ENCODE assay signal across 8 cellular contexts in the genomic region with DNA sequence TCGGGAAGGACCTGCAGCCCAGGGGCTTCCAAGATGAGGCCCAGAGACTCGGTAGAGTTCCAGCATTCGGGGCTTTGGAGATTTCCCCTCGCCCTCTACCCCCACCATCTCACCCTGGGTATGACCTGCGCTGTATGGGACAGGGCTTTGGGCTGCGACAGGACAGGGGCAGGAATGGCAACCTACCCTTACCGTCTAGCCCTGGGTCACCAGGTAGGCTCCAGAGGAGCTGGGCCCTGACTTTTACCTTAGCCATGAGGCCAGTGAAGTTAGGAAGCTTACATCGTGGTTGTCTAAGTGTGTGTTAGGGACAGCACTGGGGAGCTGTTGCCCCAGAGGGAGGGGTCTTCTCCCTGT. TPM values are rescaled to one million over a fixed set of nuclear protein-coding genes. Genes with fewer than 3 reads are reported as not detected.
DNase-seq lines count a peak whose midpoint lies in the region; ATAC-seq and TF ChIP-seq lines count a peak whose summit lies in the region.

No MANE protein-coding gene starts in this region.

- intact Hi-C loops in spleen (cut with DNase I; ENCODE audit: low total_unique reads) = no loop called here

- no peaks in the 10 kb centered on the region for H3K9me3 ChIP-seq in spleen

- H3K4me3 ChIP-seq in iPS-11a (ENCODE audit: low read depth, low read length) = peak overlapping the region; percentile 44
- H3K4me3 ChIP-seq in spleen = peak overlapping the region; percentile 46 to 72 (median 54)

- CTCF ChIA-PET in activated CD8-positive, alpha-beta T cell treated with anti-CD3 and anti-CD28 coated beads, Interleukin-2, amount 10 ng/mL, durations not matched to agents 7 days and 5 days (lab: Charles Lee) = interaction anchor here (1.1 to 13.1 kb wide), 7 partner anchors 11 to 93 kb away, joined by 3 to 143 read pairs (median 11); a partner anchor contains a TSS

- no peaks in the 10 kb centered on the region for H3K9me3 Mint-ChIP-seq in activated CD8-positive, alpha-beta T cell treated with anti-CD3 and anti-CD28 coated beads, Interleukin-2, amount 10 ng/mL, durations not matched to agents 7 days and 5 days (ENCODE audit: insufficient read depth)

- no peak for TF ChIP-seq CTCF in spleen (IDR thresholded peaks at IDR 0.05 in 8 of 11, conservative IDR thresholded peaks at IDR 0.05 in 3 of 11)

- no peak for TF ChIP-seq POLR2A in spleen (IDR thresholded peaks at IDR 0.05)

- H3K4me3 Mint-ChIP-seq in activated CD8-positive, alpha-beta T cell treated with anti-CD3 and anti-CD28 coated beads, Interleukin-2, amount 10 ng/mL, durations not matched to agents 7 days and 5 days = peak overlapping the region; percentile 92

- peaks cover 63% of the 10 kb centered on the region for H3K36me3 Mint-ChIP-seq in activated CD8-positive, alpha-beta T cell treated with anti-CD3 and anti-CD28 coated beads, Interleukin-2, amount 10 ng/mL, durations not matched to agents 7 days and 5 days (ENCODE audit: low read depth)

- H3K27me3 Mint-ChIP-seq in activated CD8-positive, alpha-beta T cell treated with anti-CD3 and anti-CD28 coated beads, Interleukin-2, amount 10 ng/mL, durations not matched to agents 7 days and 5 days (ENCODE audit: low read depth) = no peaks in the 10 kb centered on the region

- H3K36me3 ChIP-seq in spleen = peaks cover 0 to 39% (median 25%) of the 10 kb centered on the region in 6 donors

- peaks cover 0 to 89% (median 50%) of the 10 kb centered on the region in 6 donors for H3K4me1 ChIP-seq in spleen

- POLR2A ChIA-PET in activated CD8-positive, alpha-beta T cell treated with anti-CD3 and anti-CD28 coated beads, Interleukin-2, amount 10 ng/mL, durations not matched to agents 7 days and 5 days (lab: Charles Lee) = interaction anchor here (1.1 to 20.7 kb wide), 5 partner anchors 15 to 37 kb away, joined by 3 to 400 read pairs (median 4); a partner anchor contains a TSS

- H3K27me3 ChIP-seq in spleen (replicated peaks in 1 of 7) = no peaks in the 10 kb centered on the region

- DNase-seq in activated CD8-positive, alpha-beta T cell treated with anti-CD3 and anti-CD28 coated beads, Interleukin-2, amount 10 ng/mL, durations not matched to agents 7 days and 5 days = no peak
- DNase-seq in spleen (no peak), HuH-7.5 (ENCODE audit: low spot score) (no peak), CD1c-positive myeloid dendritic cell (ENCODE audit: extremely low spot score) (no peak)

- WGBS in spleen, 5 donors = 10 to 56% (median 51%) methylated on average over 2 to 8 of the region's 8 CpGs

- ATAC-seq in GM21723 (IDR thresholded peaks at IDR 0.05; ENCODE audit: unreplicated experiment) (peak; percentile 8), HG02870 (IDR thresholded peaks at IDR 0.05; ENCODE audit: unreplicated experiment) (no peak), GM19328 (IDR thresholded peaks at IDR 0.05; ENCODE audit: unreplicated experiment) (no peak)
- peak; percentile 32 for ATAC-seq in activated CD8-positive, alpha-beta T cell treated with anti-CD3 and anti-CD28 coated beads, Interleukin-2, amount 10 ng/mL, durations not matched to agents 7 days and 5 days

- H3K27ac Mint-ChIP-seq in activated CD8-positive, alpha-beta T cell treated with anti-CD3 and anti-CD28 coated beads, Interleukin-2, amount 10 ng/mL, durations not matched to agents 7 days and 5 days = peak overlapping the region; percentile 82

- peak overlapping the region; percentile 76 to 98 (median 94) for H3K27ac ChIP-seq in spleen

- H3K4me1 Mint-ChIP-seq in activated CD8-positive, alpha-beta T cell treated with anti-CD3 and anti-CD28 coated beads, Interleukin-2, amount 10 ng/mL, durations not matched to agents 7 days and 5 days (ENCODE audit: low read depth) = peaks cover 81% of the 10 kb centered on the region

RNA-seq across cellular contexts. Expression of a gene that starts 0.7 kb away (rescaled TPM):
- total RNA-seq in activated CD8-positive, alpha-beta T cell treated with anti-CD3 and anti-CD28 coated beads, Interleukin-2, amount 10 ng/mL, durations not matched to agents 7 days and 5 days = 10 to 100 TPM; 90.7 to 91.9 TPM
- total RNA-seq in spleen = 10 to 100 TPM; 26.3 to 77.8 (median 55.8) TPM
- 10 to 100 TPM; 29.2 to 37.2 (median 33.6) TPM for polyA plus RNA-seq in spleen

RNA-seq across cellular contexts. Expression of a gene that starts 7.3 kb away (rescaled TPM):
- 100 to 1,000 TPM; 154 to 162 TPM for total RNA-seq in activated CD8-positive, alpha-beta T cell treated with anti-CD3 and anti-CD28 coated beads, Interleukin-2, amount 10 ng/mL, durations not matched to agents 7 days and 5 days
- total RNA-seq in spleen = 100 to 1,000 TPM in 1 of 7 donors, 10 to 100 TPM in 6; 57.5 to 109 (median 68.2) TPM
- 10 to 100 TPM; 47.3 to 71.4 (median 59.8) TPM for polyA plus RNA-seq in spleen

RNA-seq across cellular contexts. Expression of a gene that starts 20.8 kb away (rescaled TPM):
- total RNA-seq in activated CD8-positive, alpha-beta T cell treated with anti-CD3 and anti-CD28 coated beads, Interleukin-2, amount 10 ng/mL, durations not matched to agents 7 days and 5 days = under 1 TPM; 0.52 to 0.79 TPM
- total RNA-seq in spleen = 1 to 10 TPM; 2.3 to 7.7 (median 4.2) TPM
- 1 to 10 TPM in 1 of 3 donors, under 1 TPM in 1, not detected in 1; 0.55 to 3.8 TPM for polyA plus RNA-seq in spleen

RNA-seq across cellular contexts. Expression of a gene that starts 32.2 kb away (rescaled TPM):
- total RNA-seq in activated CD8-positive, alpha-beta T cell treated with anti-CD3 and anti-CD28 coated beads, Interleukin-2, amount 10 ng/mL, durations not matched to agents 7 days and 5 days = 100 to 1,000 TPM; 131 TPM
- total RNA-seq in spleen = 10 to 100 TPM; 60.5 to 80.6 (median 72.0) TPM
- polyA plus RNA-seq in spleen = 10 to 100 TPM; 20.9 to 35.8 (median 23.6) TPM

RNA-seq across cellular contexts. Expression of a gene that starts 41.4 kb away (rescaled TPM):
- total RNA-seq in activated CD8-positive, alpha-beta T cell treated with anti-CD3 and anti-CD28 coated beads, Interleukin-2, amount 10 ng/mL, durations not matched to agents 7 days and 5 days = 10 to 100 TPM; 24.7 to 25.6 TPM
- 10 to 100 TPM; 13.4 to 31.9 (median 26.8) TPM for total RNA-seq in spleen
- polyA plus RNA-seq in spleen = 10 to 100 TPM; 14.9 to 22.5 (median 22.2) TPM

Comparison
In these comparisons a context has a peak if more than half of its experiments do, and no peak if none do; other contexts are left out.
1. ATAC-seq: peak in GM21723 (single experiment) and activated CD8-positive, alpha-beta T cell treated with anti-CD3 and anti-CD28 coated beads, Interleukin-2, amount 10 ng/mL, durations not matched to agents 7 days and 5 days (single experiment); none in HG02870 (single experiment) and GM19328 (single experiment).